ENCODE assay signal across 1 cellular context in the genomic region with DNA sequence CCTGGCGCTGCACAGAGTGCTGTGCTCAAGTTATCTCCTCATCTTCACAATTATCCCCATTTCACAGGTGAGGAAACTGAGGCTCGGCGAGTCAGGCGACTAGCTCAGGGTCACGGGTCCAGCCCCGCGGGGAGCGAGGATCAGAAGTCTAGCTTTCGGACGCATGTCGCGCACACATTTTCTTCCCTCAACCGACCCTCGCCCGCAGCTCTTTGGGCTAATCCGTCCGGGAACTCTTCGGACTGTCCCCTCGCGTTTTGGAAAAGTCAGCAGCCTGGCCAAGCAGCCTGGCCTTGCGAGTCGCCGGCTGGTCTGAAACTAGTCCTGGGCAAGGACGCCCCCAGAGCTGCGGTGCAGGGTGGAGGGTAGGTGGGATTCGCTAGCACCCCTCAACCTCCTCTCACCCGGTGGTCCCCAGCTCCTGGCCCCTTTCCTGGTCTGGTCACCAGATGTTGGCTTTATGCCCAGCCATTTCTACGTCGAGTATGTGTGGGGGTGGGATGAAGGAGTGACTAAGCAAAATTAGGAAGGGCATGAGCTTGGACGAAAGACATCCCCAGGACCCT.
TF ChIP-seq lines count a peak whose summit lies in the region.

No MANE protein-coding gene starts in this region.

TF ChIP-seq in HepG2, 621 proteins besides CTCF, POLR2A, EP300 and RAD21 (continues in another document):
- TF ChIP-seq JUNB (CRISPR knock-in tag; IDR thresholded peaks at IDR 0.05; ENCODE audit: borderline replicate concordance), result no peak
- no peak for TF ChIP-seq EEA1 (CRISPR knock-in tag; IDR thresholded peaks at IDR 0.05; ENCODE audit: borderline replicate concordance)
- no peak for TF ChIP-seq JUN (CRISPR knock-in tag; IDR thresholded peaks at IDR 0.05)
- TF ChIP-seq, protein P1, sequence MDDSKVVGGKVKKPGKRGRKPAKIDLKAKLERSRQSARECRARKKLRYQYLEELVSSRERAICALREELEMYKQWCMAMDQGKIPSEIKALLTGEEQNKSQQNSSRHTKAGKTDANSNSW (CRISPR knock-in tag; IDR thresholded peaks at IDR 0.05; ENCODE audit: borderline replicate concordance), result no peak
- TF ChIP-seq GZF1 (CRISPR knock-in tag; IDR thresholded peaks at IDR 0.05), result no peak
- TF ChIP-seq, protein P2, sequence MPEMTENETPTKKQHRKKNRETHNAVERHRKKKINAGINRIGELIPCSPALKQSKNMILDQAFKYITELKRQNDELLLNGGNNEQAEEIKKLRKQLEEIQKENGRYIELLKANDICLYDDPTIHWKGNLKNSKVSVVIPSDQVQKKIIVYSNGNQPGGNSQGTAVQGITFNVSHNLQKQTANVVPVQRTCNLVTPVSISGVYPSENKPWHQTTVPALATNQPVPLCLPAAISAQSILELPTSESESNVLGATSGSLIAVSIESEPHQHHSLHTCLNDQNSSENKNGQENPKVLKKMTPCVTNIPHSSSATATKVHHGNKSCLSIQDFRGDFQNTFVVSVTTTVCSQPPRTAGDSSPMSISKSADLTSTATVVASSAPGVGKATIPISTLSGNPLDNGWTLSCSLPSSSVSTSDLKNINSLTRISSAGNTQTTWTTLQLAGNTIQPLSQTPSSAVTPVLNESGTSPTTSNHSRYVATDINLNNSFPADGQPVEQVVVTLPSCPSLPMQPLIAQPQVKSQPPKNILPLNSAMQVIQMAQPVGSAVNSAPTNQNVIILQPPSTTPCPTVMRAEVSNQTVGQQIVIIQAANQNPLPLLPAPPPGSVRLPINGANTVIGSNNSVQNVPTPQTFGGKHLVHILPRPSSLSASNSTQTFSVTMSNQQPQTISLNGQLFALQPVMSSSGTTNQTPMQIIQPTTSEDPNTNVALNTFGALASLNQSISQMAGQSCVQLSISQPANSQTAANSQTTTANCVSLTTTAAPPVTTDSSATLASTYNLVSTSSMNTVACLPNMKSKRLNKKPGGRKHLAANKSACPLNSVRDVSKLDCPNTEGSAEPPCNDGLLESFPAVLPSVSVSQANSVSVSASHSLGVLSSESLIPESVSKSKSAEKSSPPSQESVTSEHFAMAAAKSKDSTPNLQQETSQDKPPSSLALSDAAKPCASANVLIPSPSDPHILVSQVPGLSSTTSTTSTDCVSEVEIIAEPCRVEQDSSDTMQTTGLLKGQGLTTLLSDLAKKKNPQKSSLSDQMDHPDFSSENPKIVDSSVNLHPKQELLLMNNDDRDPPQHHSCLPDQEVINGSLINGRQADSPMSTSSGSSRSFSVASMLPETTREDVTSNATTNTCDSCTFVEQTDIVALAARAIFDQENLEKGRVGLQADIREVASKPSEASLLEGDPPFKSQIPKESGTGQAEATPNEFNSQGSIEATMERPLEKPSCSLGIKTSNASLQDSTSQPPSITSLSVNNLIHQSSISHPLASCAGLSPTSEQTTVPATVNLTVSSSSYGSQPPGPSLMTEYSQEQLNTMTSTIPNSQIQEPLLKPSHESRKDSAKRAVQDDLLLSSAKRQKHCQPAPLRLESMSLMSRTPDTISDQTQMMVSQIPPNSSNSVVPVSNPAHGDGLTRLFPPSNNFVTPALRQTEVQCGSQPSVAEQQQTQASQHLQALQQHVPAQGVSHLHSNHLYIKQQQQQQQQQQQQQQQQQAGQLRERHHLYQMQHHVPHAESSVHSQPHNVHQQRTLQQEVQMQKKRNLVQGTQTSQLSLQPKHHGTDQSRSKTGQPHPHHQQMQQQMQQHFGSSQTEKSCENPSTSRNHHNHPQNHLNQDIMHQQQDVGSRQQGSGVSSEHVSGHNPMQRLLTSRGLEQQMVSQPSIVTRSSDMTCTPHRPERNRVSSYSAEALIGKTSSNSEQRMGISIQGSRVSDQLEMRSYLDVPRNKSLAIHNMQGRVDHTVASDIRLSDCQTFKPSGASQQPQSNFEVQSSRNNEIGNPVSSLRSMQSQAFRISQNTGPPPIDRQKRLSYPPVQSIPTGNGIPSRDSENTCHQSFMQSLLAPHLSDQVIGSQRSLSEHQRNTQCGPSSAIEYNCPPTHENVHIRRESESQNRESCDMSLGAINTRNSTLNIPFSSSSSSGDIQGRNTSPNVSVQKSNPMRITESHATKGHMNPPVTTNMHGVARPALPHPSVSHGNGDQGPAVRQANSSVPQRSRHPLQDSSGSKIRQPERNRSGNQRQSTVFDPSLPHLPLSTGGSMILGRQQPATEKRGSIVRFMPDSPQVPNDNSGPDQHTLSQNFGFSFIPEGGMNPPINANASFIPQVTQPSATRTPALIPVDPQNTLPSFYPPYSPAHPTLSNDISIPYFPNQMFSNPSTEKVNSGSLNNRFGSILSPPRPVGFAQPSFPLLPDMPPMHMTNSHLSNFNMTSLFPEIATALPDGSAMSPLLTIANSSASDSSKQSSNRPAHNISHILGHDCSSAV (CRISPR knock-in tag; IDR thresholded peaks at IDR 0.05; ENCODE audit: borderline replicate concordance), result no peak
- TF ChIP-seq CHD4 (IDR thresholded peaks at IDR 0.05; ENCODE audit: borderline replicate concordance, low read length), result peak; percentile 96
- 0 out of 2 replicates have a peak, but pooled peaks have one; percentile 56 for TF ChIP-seq CBX5 (CRISPR knock-in tag; IDR thresholded peaks at IDR 0.05; ENCODE audit: borderline replicate concordance)
- peak; percentile 99 for TF ChIP-seq ZMYM3 (CRISPR knock-in tag; IDR thresholded peaks at IDR 0.05)
- TF ChIP-seq ZNF790 (CRISPR knock-in tag; IDR thresholded peaks at IDR 0.05; ENCODE audit: borderline replicate concordance), result no peak; the same call in 1 of the 2 replicates
- TF ChIP-seq, protein P3, sequence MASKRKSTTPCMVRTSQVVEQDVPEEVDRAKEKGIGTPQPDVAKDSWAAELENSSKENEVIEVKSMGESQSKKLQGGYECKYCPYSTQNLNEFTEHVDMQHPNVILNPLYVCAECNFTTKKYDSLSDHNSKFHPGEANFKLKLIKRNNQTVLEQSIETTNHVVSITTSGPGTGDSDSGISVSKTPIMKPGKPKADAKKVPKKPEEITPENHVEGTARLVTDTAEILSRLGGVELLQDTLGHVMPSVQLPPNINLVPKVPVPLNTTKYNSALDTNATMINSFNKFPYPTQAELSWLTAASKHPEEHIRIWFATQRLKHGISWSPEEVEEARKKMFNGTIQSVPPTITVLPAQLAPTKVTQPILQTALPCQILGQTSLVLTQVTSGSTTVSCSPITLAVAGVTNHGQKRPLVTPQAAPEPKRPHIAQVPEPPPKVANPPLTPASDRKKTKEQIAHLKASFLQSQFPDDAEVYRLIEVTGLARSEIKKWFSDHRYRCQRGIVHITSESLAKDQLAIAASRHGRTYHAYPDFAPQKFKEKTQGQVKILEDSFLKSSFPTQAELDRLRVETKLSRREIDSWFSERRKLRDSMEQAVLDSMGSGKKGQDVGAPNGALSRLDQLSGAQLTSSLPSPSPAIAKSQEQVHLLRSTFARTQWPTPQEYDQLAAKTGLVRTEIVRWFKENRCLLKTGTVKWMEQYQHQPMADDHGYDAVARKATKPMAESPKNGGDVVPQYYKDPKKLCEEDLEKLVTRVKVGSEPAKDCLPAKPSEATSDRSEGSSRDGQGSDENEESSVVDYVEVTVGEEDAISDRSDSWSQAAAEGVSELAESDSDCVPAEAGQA (IDR thresholded peaks at IDR 0.05; ENCODE audit: low read depth), result no peak
- TF ChIP-seq, protein P3 (CRISPR knock-in tag; IDR thresholded peaks at IDR 0.05; ENCODE audit: borderline replicate concordance), result no peak
- no peak for TF ChIP-seq HNRNPL (IDR thresholded peaks at IDR 0.05; ENCODE audit: low read depth, low read length)
- TF ChIP-seq, protein P4, sequence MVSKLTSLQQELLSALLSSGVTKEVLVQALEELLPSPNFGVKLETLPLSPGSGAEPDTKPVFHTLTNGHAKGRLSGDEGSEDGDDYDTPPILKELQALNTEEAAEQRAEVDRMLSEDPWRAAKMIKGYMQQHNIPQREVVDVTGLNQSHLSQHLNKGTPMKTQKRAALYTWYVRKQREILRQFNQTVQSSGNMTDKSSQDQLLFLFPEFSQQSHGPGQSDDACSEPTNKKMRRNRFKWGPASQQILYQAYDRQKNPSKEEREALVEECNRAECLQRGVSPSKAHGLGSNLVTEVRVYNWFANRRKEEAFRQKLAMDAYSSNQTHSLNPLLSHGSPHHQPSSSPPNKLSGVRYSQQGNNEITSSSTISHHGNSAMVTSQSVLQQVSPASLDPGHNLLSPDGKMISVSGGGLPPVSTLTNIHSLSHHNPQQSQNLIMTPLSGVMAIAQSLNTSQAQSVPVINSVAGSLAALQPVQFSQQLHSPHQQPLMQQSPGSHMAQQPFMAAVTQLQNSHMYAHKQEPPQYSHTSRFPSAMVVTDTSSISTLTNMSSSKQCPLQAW (CRISPR knock-in tag; IDR thresholded peaks at IDR 0.05), result 0 out of 2 replicates have a peak, but pooled peaks have one; percentile 22
- TF ChIP-seq NFYB (CRISPR knock-in tag; IDR thresholded peaks at IDR 0.05), result 0 out of 2 replicates have a peak, but pooled peaks have one; percentile 18
- 0 out of 2 replicates have a peak, but pooled peaks have one; percentile 3 for TF ChIP-seq ZNF776 (CRISPR knock-in tag; IDR thresholded peaks at IDR 0.05)
- TF ChIP-seq PHF20 (CRISPR knock-in tag; IDR thresholded peaks at IDR 0.05), result 0 out of 2 replicates have a peak, but pooled peaks have one; percentile 4
- TF ChIP-seq, protein P5, sequence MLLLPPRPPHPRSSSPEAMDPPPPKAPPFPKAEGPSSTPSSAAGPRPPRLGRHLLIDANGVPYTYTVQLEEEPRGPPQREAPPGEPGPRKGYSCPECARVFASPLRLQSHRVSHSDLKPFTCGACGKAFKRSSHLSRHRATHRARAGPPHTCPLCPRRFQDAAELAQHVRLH (CRISPR knock-in tag; IDR thresholded peaks at IDR 0.05; ENCODE audit: borderline replicate concordance, low read depth), result peak; percentile 46; the same call in 1 of the 2 replicates
- TF ChIP-seq, protein P6, sequence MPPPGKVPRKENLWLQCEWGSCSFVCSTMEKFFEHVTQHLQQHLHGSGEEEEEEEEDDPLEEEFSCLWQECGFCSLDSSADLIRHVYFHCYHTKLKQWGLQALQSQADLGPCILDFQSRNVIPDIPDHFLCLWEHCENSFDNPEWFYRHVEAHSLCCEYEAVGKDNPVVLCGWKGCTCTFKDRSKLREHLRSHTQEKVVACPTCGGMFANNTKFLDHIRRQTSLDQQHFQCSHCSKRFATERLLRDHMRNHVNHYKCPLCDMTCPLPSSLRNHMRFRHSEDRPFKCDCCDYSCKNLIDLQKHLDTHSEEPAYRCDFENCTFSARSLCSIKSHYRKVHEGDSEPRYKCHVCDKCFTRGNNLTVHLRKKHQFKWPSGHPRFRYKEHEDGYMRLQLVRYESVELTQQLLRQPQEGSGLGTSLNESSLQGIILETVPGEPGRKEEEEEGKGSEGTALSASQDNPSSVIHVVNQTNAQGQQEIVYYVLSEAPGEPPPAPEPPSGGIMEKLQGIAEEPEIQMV (CRISPR knock-in tag; IDR thresholded peaks at IDR 0.05; ENCODE audit: low read depth), result no peak
- peak; percentile 85; the same call in 1 of the 2 replicates for TF ChIP-seq ZBTB7A (CRISPR knock-in tag; IDR thresholded peaks at IDR 0.05)
- peak; percentile 56; the same call in 1 of the 2 replicates for TF ChIP-seq ZNF350 (CRISPR knock-in tag; IDR thresholded peaks at IDR 0.05; ENCODE audit: borderline replicate concordance, low read depth)
- no peak for TF ChIP-seq SAP130 (CRISPR knock-in tag; IDR thresholded peaks at IDR 0.05; ENCODE audit: low read depth)
- TF ChIP-seq, protein P7, sequence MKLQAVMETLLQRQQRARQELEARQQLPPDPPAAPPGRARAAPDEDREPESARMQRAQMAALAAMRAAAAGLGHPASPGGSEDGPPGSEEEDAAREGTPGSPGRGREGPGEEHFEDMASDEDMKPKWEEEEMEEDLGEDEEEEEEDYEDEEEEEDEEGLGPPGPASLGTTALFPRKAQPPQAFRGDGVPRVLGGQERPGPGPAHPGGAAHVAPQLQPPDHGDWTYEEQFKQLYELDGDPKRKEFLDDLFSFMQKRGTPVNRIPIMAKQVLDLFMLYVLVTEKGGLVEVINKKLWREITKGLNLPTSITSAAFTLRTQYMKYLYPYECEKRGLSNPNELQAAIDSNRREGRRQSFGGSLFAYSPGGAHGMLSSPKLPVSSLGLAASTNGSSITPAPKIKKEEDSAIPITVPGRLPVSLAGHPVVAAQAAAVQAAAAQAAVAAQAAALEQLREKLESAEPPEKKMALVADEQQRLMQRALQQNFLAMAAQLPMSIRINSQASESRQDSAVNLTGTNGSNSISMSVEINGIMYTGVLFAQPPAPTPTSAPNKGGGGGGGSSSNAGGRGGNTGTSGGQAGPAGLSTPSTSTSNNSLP (IDR thresholded peaks at IDR 0.05; ENCODE audit: low read depth, low read length), result no peak
- TF ChIP-seq ZNF737 (CRISPR knock-in tag; IDR thresholded peaks at IDR 0.05; ENCODE audit: borderline replicate concordance), result 0 out of 2 replicates have a peak, but pooled peaks have one; percentile 57
- TF ChIP-seq, protein P8, sequence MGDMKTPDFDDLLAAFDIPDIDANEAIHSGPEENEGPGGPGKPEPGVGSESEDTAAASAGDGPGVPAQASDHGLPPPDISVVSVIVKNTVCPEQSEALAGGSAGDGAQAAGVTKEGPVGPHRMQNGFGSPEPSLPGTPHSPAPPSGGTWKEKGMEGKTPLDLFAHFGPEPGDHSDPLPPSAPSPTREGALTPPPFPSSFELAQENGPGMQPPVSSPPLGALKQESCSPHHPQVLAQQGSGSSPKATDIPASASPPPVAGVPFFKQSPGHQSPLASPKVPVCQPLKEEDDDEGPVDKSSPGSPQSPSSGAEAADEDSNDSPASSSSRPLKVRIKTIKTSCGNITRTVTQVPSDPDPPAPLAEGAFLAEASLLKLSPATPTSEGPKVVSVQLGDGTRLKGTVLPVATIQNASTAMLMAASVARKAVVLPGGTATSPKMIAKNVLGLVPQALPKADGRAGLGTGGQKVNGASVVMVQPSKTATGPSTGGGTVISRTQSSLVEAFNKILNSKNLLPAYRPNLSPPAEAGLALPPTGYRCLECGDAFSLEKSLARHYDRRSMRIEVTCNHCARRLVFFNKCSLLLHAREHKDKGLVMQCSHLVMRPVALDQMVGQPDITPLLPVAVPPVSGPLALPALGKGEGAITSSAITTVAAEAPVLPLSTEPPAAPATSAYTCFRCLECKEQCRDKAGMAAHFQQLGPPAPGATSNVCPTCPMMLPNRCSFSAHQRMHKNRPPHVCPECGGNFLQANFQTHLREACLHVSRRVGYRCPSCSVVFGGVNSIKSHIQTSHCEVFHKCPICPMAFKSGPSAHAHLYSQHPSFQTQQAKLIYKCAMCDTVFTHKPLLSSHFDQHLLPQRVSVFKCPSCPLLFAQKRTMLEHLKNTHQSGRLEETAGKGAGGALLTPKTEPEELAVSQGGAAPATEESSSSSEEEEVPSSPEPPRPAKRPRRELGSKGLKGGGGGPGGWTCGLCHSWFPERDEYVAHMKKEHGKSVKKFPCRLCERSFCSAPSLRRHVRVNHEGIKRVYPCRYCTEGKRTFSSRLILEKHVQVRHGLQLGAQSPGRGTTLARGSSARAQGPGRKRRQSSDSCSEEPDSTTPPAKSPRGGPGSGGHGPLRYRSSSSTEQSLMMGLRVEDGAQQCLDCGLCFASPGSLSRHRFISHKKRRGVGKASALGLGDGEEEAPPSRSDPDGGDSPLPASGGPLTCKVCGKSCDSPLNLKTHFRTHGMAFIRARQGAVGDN (CRISPR knock-in tag; IDR thresholded peaks at IDR 0.05), result peak; percentile 53; the same call in 1 of the 2 replicates
